Comparison of ENCODE assay signal across 9 cellular contexts in genomic region chr22:39077513-39077840, GRCh38. TPM values are rescaled to one million over a fixed set of nuclear protein-coding genes. Genes with fewer than 3 reads are reported as not detected.
DNase-seq lines count a peak whose midpoint lies in the region; ATAC-seq, FAIRE-seq and TF ChIP-seq lines count a peak whose summit lies in the region.
"Had no signal": no experiment of that assay in that cellular context is flagged by ENCODE, and none has a peak within 500 bp of the region (broad histone marks: within the 10 kb centered on the region; RNA-seq: fewer than 3 reads in every experiment).

No MANE protein-coding gene starts in this region.

- H4K20me1 ChIP-seq in DND-41 (ENCODE audit: insufficient read depth, low read length): no peaks in the 10 kb centered on the region
- no peaks in the 10 kb centered on the region for H4K20me1 ChIP-seq in MM.1S (ENCODE audit: insufficient read depth, low read length)
- H4K20me1 ChIP-seq in endothelial cell of umbilical vein (replicated peaks; ENCODE audit: control insufficient read depth, extremely low read depth, insufficient read depth, low read length): no peaks in the 10 kb centered on the region

- peak overlapping the region; percentile 76 for H3K27ac ChIP-seq in DND-41 (ENCODE audit: low read length)
- H3K27ac ChIP-seq in MM.1S (ENCODE audit: low read length): peak overlapping the region; percentile 70
- H3K27ac ChIP-seq in endothelial cell of umbilical vein (ENCODE audit: insufficient read depth, low read depth, low read length): no peak overlapping the region
- peak overlapping the region in 3 of 4 donors; percentile 28 to 64 (median 58) for H3K27ac ChIP-seq in pancreas

- TF ChIP-seq POLR2A in endothelial cell of umbilical vein (IDR thresholded peaks at IDR 0.05; ENCODE audit: low read depth, low read length): no peak

- TF ChIP-seq CTCF in DND-41 (IDR thresholded peaks at IDR 0.05; ENCODE audit: borderline replicate concordance, extremely low read depth, low read length, poor library complexity, severe bottlenecking) (no peak), MM.1S (IDR thresholded peaks at IDR 0.05; ENCODE audit: low read length) (no peak), endothelial cell of umbilical vein (IDR thresholded peaks at IDR 0.05; ENCODE audit: extremely low read depth in 1 of 2, insufficient read depth in 1 of 2, low read depth in 1 of 2, low read length in 2 of 2) (no peak), pancreas (IDR thresholded peaks at IDR 0.05) (no peak), Caco-2 (IDR thresholded peaks at IDR 0.05; ENCODE audit: insufficient read depth in 1 of 2, low read depth in 1 of 2, low read length in 1 of 2, severe bottlenecking in 1 of 2, unreplicated experiment in 1 of 2) (no peak)

- H3K9me2 ChIP-seq in MM.1S (replicated peaks; ENCODE audit: insufficient read depth, low read length): no peaks in the 10 kb centered on the region

- H3K9me3 ChIP-seq in DND-41 (ENCODE audit: insufficient read depth, low read length, severe bottlenecking) (no peaks in the 10 kb centered on the region), MM.1S (replicated peaks; ENCODE audit: insufficient read depth, low read length) (no peaks in the 10 kb centered on the region), endothelial cell of umbilical vein (replicated peaks; ENCODE audit: control insufficient read depth, insufficient read depth, low read length) (no peaks in the 10 kb centered on the region), pancreas (no peaks in the 10 kb centered on the region), Caco-2 (no peaks in the 10 kb centered on the region)

- H2AFZ ChIP-seq in DND-41 (ENCODE audit: low read depth, low read length) (peak overlapping the region; percentile 73), MM.1S (ENCODE audit: low read length) (peak overlapping the region; percentile 21; the same call in 1 of the 2 replicates), endothelial cell of umbilical vein (ENCODE audit: low read depth, low read length) (peak overlapping the region; percentile 88)

- dilution Hi-C loops in endothelial cell of umbilical vein (cut with MboI; ENCODE audit: extremely low pct_ligation_motif_present, low sequenced_read_pairs): no loop called here

- peaks cover 24% of the 10 kb centered on the region for H3F3A ChIP-seq in MM.1S (ENCODE audit: insufficient read depth, low read length)

- H3K4me2 ChIP-seq in DND-41 (ENCODE audit: insufficient read depth, low read length) (peak overlapping the region; percentile 93), MM.1S (ENCODE audit: low read depth, low read length) (peak overlapping the region; percentile 76), endothelial cell of umbilical vein (ENCODE audit: insufficient read depth, low read length) (no peak overlapping the region)

- no peaks in the 10 kb centered on the region for H3K9me1 ChIP-seq in endothelial cell of umbilical vein (replicated peaks; ENCODE audit: control insufficient read depth, extremely low read depth, insufficient read depth, low read length)

- H3K4me3 Mint-ChIP-seq in Caco-2 (ENCODE audit: unreplicated experiment): no peak overlapping the region

- H3K79me2 ChIP-seq in DND-41 (ENCODE audit: insufficient read depth, low read length) (no peaks in the 10 kb centered on the region), MM.1S (ENCODE audit: low read length) (peaks cover 34% of the 10 kb centered on the region), endothelial cell of umbilical vein (ENCODE audit: control insufficient read depth, insufficient read depth, low read length) (no peaks in the 10 kb centered on the region)

- POLR2A ChIA-PET in endothelial cell of umbilical vein (lab: Charles Lee) (no interaction called here), Caco-2 (lab: Charles Lee) (no interaction called here)

- H3K27me3 ChIP-seq in DND-41 (ENCODE audit: insufficient read depth, low read length, poor library complexity) (no peaks in the 10 kb centered on the region), MM.1S (replicated peaks; ENCODE audit: insufficient read depth, low read length) (no peaks in the 10 kb centered on the region), endothelial cell of umbilical vein (ENCODE audit: control insufficient read depth in 2 of 2, insufficient read depth in 2 of 2, low read length in 2 of 2) (no peaks in the 10 kb centered on the region), pancreas (no peaks in the 10 kb centered on the region), Caco-2 (replicated peaks; ENCODE audit: control insufficient read depth, insufficient read depth, low read length) (no peaks in the 10 kb centered on the region)

- no peaks in the 10 kb centered on the region for H3K9me3 Mint-ChIP-seq in Caco-2 (ENCODE audit: unreplicated experiment)

- H3K36me3 Mint-ChIP-seq in Caco-2 (ENCODE audit: insufficient read depth, unreplicated experiment): no peaks in the 10 kb centered on the region

- no peak for ATAC-seq in DND-41 (ENCODE audit: insufficient read depth, low read depth)
- ATAC-seq in pancreas: no peak

- no peaks in the 10 kb centered on the region for H3K27me3 Mint-ChIP-seq in Caco-2 (ENCODE audit: insufficient read depth, unreplicated experiment)

- peaks cover 15% of the 10 kb centered on the region for H3K4me1 ChIP-seq in DND-41 (ENCODE audit: insufficient read depth, low read length)
- peaks cover 16% of the 10 kb centered on the region for H3K4me1 ChIP-seq in MM.1S (ENCODE audit: low read length)
- H3K4me1 ChIP-seq in endothelial cell of umbilical vein (ENCODE audit: control insufficient read depth, extremely low read depth, insufficient read depth, low read length): no peaks in the 10 kb centered on the region
- no peaks in the 10 kb centered on the region for H3K4me1 ChIP-seq in pancreas
- H3K4me1 ChIP-seq in Caco-2: no peaks in the 10 kb centered on the region

- WGBS in pancreas, 2 donors: 63 to 67% methylated on average over 4 of the region's 4 CpGs

- H3K36me3 ChIP-seq in DND-41 (ENCODE audit: insufficient read depth, low read length) (no peaks in the 10 kb centered on the region), MM.1S (replicated peaks; ENCODE audit: insufficient read depth, low read length) (no peaks in the 10 kb centered on the region), endothelial cell of umbilical vein (ENCODE audit: control insufficient read depth in 2 of 2, extremely low read depth in 1 of 2, insufficient read depth in 2 of 2, low read length in 2 of 2) (no peaks in the 10 kb centered on the region), pancreas (no peaks in the 10 kb centered on the region), Caco-2 (ENCODE audit: control insufficient read depth, insufficient read depth, low read length) (no peaks in the 10 kb centered on the region)

- intact Hi-C loops in endothelial cell of umbilical vein (cut with micrococcal nuclease) (no loop called here), pancreas (cut with DNase I) (no loop called here), Caco-2 (cut with micrococcal nuclease; ENCODE audit: unreplicated experiment) (no loop called here)

- H3K4me1 Mint-ChIP-seq in Caco-2 (ENCODE audit: low read depth, unreplicated experiment): no peaks in the 10 kb centered on the region

- CTCF ChIA-PET in endothelial cell of umbilical vein (lab: Charles Lee): no interaction called here
- CTCF ChIA-PET in Caco-2 (lab: Charles Lee): no interaction called here

- peak overlapping the region; percentile 50 to 70; a peak in 3 of 4 replicates for H3K4me3 ChIP-seq in DND-41 (ENCODE audit: low read depth in 1 of 2, low read length in 2 of 2)
- H3K4me3 ChIP-seq in MM.1S (ENCODE audit: low read length): peak overlapping the region; percentile 91
- no peak overlapping the region for H3K4me3 ChIP-seq in endothelial cell of umbilical vein (replicated peaks in 1 of 3; ENCODE audit: insufficient read depth in 1 of 3, low read depth in 1 of 3, low read length in 3 of 3)
- H3K4me3 ChIP-seq in pancreas: peak overlapping the region in 2 of 4 donors; percentile 17 to 37
- H3K4me3 ChIP-seq in Caco-2 (ENCODE audit: low read depth, low read length): no peak overlapping the region

- H3K9ac ChIP-seq in DND-41 (ENCODE audit: low read depth, low read length) (peak overlapping the region; percentile 65), MM.1S (ENCODE audit: low read length) (peak overlapping the region; percentile 76), endothelial cell of umbilical vein (replicated peaks; ENCODE audit: extremely low read depth, insufficient read depth, low read length) (no peak overlapping the region)

- FAIRE-seq in endothelial cell of umbilical vein (lab: Jason Lieb, UNC) (no peak), pancreas (lab: Jason Lieb, UNC) (no peak)

- H3K27ac Mint-ChIP-seq in Caco-2 (ENCODE audit: unreplicated experiment): no peak overlapping the region

- BruUV-seq in endothelial cell of umbilical vein (replicated peaks; lab: Mats Ljungman, UMichigan) (no TSS peak), Caco-2 (replicated peaks; lab: Mats Ljungman, UMichigan) (no TSS peak)

- DNase-seq in DND-41: no peak
- DNase-seq in MM.1S: peak; percentile 30
- DNase-seq in endothelial cell of umbilical vein (ENCODE audit: low read depth, low spot score): no peak
- DNase-seq in pancreas: no peak
- DNase-seq in NCI-H748 (lab: John Stamatoyannopoulos, UW; ENCODE audit: unreplicated experiment): no peak
- no peak for DNase-seq in NCI-H187 treated with DMSO at 0.1 percent for 48 hours (lab: John Stamatoyannopoulos, UW)
- DNase-seq in HuH-7 (ENCODE audit: low spot score): no peak
- no peak for DNase-seq in Caco-2
- DNase-seq: NCI-H2107 had no signal

RNA-seq across cellular contexts. Expression of gene APOBEC3G, which starts 0.4 kb away (rescaled TPM):
- total RNA-seq in endothelial cell of umbilical vein (2.9 and 5.1 TPM in 2 replicates), pancreas (1 to 10 TPM in 5 of 6 donors, under 1 TPM in 1; 0.94 to 5.3 (median 2.5) TPM), Caco-2 (2022) (0.73 and 1.0 TPM in 2 replicates)
- polyA plus RNA-seq in endothelial cell of umbilical vein (3.4 and 3.6 TPM in 2 replicates), pancreas (1 to 10 TPM; 2.7 to 4.4 TPM)
- polyA plus RNA-seq in endothelial cell of umbilical vein (2011; cell fraction: cytosol; rRNA removed): 3.6 and 3.7 TPM in 2 replicates
- polyA plus RNA-seq in endothelial cell of umbilical vein (2011; cell fraction: nucleus; rRNA removed): 4.3 and 5.2 TPM in 2 replicates
- polyA plus RNA-seq in endothelial cell of umbilical vein (2012): 1.9 and 3.3 TPM in 2 replicates
- polyA minus RNA-seq in endothelial cell of umbilical vein: 4.5 TPM in 2 replicates
- not detected for polyA minus RNA-seq in endothelial cell of umbilical vein (2011; cell fraction: cytosol; rRNA and poly(A)+ RNA removed)
- 2.2 TPM in 2 replicates for polyA minus RNA-seq in endothelial cell of umbilical vein (2011; cell fraction: nucleus; rRNA and poly(A)+ RNA removed)

RNA-seq across cellular contexts. Expression of gene APOBEC3H, which starts 19.6 kb away (rescaled TPM):
- total RNA-seq in endothelial cell of umbilical vein (not detected in 2 replicates), pancreas (under 1 TPM in 2 of 6 donors, not detected in 4; 0.17 to 0.21 TPM), Caco-2 (2022) (not detected in 2 replicates)
- polyA plus RNA-seq in endothelial cell of umbilical vein (not detected in 2 replicates), pancreas (under 1 TPM; 0.14 to 0.15 TPM)
- polyA plus RNA-seq in endothelial cell of umbilical vein (2011; cell fraction: cytosol; rRNA removed): 0.13 and 0.14 TPM in 2 replicates
- polyA plus RNA-seq in endothelial cell of umbilical vein (2011; cell fraction: nucleus; rRNA removed): 0.36 TPM in 1 of 2 replicates, not detected in the other
- 0.22 and 0.24 TPM in 2 replicates for polyA plus RNA-seq in endothelial cell of umbilical vein (2012)
- 0.39 TPM in 1 of 2 replicates, not detected in the other for polyA minus RNA-seq in endothelial cell of umbilical vein
- not detected for polyA minus RNA-seq in endothelial cell of umbilical vein (2011; cell fraction: cytosol; rRNA and poly(A)+ RNA removed)
- polyA minus RNA-seq in endothelial cell of umbilical vein (2011; cell fraction: nucleus; rRNA and poly(A)+ RNA removed): not detected in 2 replicates

RNA-seq across cellular contexts. Expression of gene APOBEC3F, which starts 36.8 kb away (rescaled TPM):
- total RNA-seq in endothelial cell of umbilical vein: 7.2 and 10.2 TPM in 2 replicates
- polyA plus RNA-seq in endothelial cell of umbilical vein: 10.6 and 11.0 TPM in 2 replicates
- polyA plus RNA-seq in endothelial cell of umbilical vein (2011; cell fraction: cytosol; rRNA removed): 10.4 and 12.1 TPM in 2 replicates
- 5.1 and 5.9 TPM in 2 replicates for polyA plus RNA-seq in endothelial cell of umbilical vein (2011; cell fraction: nucleus; rRNA removed)
- 7.6 and 7.7 TPM in 2 replicates for polyA plus RNA-seq in endothelial cell of umbilical vein (2012)
- polyA minus RNA-seq in endothelial cell of umbilical vein: 7.3 and 11.5 TPM in 2 replicates
- not detected for polyA minus RNA-seq in endothelial cell of umbilical vein (2011; cell fraction: cytosol; rRNA and poly(A)+ RNA removed)
- polyA minus RNA-seq in endothelial cell of umbilical vein (2011; cell fraction: nucleus; rRNA and poly(A)+ RNA removed): 4.2 and 5.6 TPM in 2 replicates
- total RNA-seq in pancreas: 1 to 10 TPM; 1.7 to 8.6 (median 3.1) TPM
- polyA plus RNA-seq in pancreas: 1 to 10 TPM; 4.2 to 6.9 TPM
- total RNA-seq in Caco-2 (2022): 7.8 and 9.1 TPM in 2 replicates

RNA-seq across cellular contexts. Expression of gene APOBEC3D, which starts 56.5 kb away (rescaled TPM):
- total RNA-seq in endothelial cell of umbilical vein (2.5 and 3.8 TPM in 2 replicates), pancreas (1 to 10 TPM in 2 of 6 donors, under 1 TPM in 3, not detected in 1; 0.37 to 1.6 (median 0.66) TPM), Caco-2 (2022) (0.19 and 0.39 TPM in 2 replicates)
- polyA plus RNA-seq in endothelial cell of umbilical vein (2.0 and 2.3 TPM in 2 replicates), pancreas (1 to 10 TPM in 1 of 2 donors, under 1 TPM in 1; 0.63 to 1.6 TPM)
- polyA plus RNA-seq in endothelial cell of umbilical vein (2011; cell fraction: cytosol; rRNA removed): 1.4 and 2.0 TPM in 2 replicates
- 5.7 and 7.1 TPM in 2 replicates for polyA plus RNA-seq in endothelial cell of umbilical vein (2011; cell fraction: nucleus; rRNA removed)
- 3.5 and 6.2 TPM in 2 replicates for polyA plus RNA-seq in endothelial cell of umbilical vein (2012)
- polyA minus RNA-seq in endothelial cell of umbilical vein: 5.5 and 5.6 TPM in 2 replicates
- polyA minus RNA-seq in endothelial cell of umbilical vein (2011; cell fraction: cytosol; rRNA and poly(A)+ RNA removed): not detected
- 0.43 and 1.2 TPM in 2 replicates for polyA minus RNA-seq in endothelial cell of umbilical vein (2011; cell fraction: nucleus; rRNA and poly(A)+ RNA removed)

Comparison
In these comparisons a context has a peak if more than half of its experiments do, and no peak if none do; other contexts are left out.
1. H2AFZ ChIP-seq: peak in every context shown above with its lines; median percentile 88 in endothelial cell of umbilical vein; 73 in DND-41; 21 in MM.1S.
2. H3K4me3 ChIP-seq: peak in DND-41 (2 of 2) and MM.1S (single experiment); none in endothelial cell of umbilical vein (0 of 3) and Caco-2 (single experiment).